ENCODE assay signal across 22 cellular contexts in the genomic region with DNA sequence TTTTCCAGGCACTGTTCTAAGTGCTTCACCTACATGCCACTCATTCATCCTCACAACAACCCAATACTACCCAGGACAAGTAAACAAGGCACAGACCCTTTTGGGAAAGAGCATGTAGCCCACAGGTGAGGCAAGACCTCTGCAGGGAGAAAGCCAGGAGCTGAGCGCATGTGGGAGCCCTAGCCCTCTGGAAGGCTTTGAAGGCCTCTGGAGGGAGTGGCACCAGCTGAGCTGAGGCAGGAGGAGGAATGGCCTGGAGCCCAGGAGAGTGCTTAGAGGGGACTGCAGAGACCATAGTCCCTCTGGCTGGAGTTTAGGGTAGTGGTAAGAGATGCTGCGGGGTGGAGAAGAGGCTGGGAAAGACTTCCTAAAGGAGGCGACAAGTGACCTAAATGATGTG.
A peak's percentile ranks its signal among the peaks of the same experiment; 100 is the strongest.
DNase-seq lines count a peak whose midpoint lies in the region; ATAC-seq lines count a peak whose summit lies in the region.
"Had no signal": no experiment of that assay in that cellular context is flagged by ENCODE, and none has a peak within 500 bp of the region (broad histone marks: within the 10 kb centered on the region; RNA-seq: fewer than 3 reads in every experiment).

No MANE protein-coding gene starts in this region.

- H3K9me3 Mint-ChIP-seq in activated T-cell treated with anti-CD3 and anti-CD28 coated beads, Interleukin-2, amount 50 U/mL, for 72 hours = no peaks in the 10 kb centered on the region
- no peaks in the 10 kb centered on the region for H3K9me3 Mint-ChIP-seq in activated T-cell treated with anti-CD3 and anti-CD28 coated beads, Interleukin-2, amount 50 U/mL, for 4 hours
- H3K9me3 Mint-ChIP-seq in T-cell = peaks cover 0 to 3% (median 0%) of the 10 kb centered on the region in 3 donors
- peaks cover 5% of the 10 kb centered on the region for H3K9me3 Mint-ChIP-seq in central memory CD8-positive, alpha-beta T cell
- peaks cover 2% of the 10 kb centered on the region for H3K9me3 Mint-ChIP-seq in stimulated activated effector memory CD8-positive, alpha-beta T cell treated with anti-CD3 and anti-CD28 coated beads, Interleukin-12 subunit alpha, Interleukin-12 subunit beta, amount 100 ng/mL, for 72 hours
- H3K9me3 Mint-ChIP-seq: memory B cell; stimulated activated memory B cell treated with anti-CD40 and anti-IgM and Interleukin-4, amounts not matched to agents 10 μg/mL and 1 μg/mL and 100 μg/mL, for 72 hours had no signal

- POLR2A ChIA-PET in T-cell (lab: Charles Lee) = no interaction called here

- peaks cover 18% of the 10 kb centered on the region for H3K27me3 Mint-ChIP-seq in activated T-cell treated with anti-CD3 and anti-CD28 coated beads, Interleukin-2, amount 50 U/mL, for 72 hours (ENCODE audit: low read depth)
- no peaks in the 10 kb centered on the region for H3K27me3 Mint-ChIP-seq in activated T-cell treated with anti-CD3 and anti-CD28 coated beads, Interleukin-2, amount 50 U/mL, for 4 hours (ENCODE audit: low read depth)
- H3K27me3 Mint-ChIP-seq in T-cell = no peaks in the 10 kb centered on the region
- H3K27me3 Mint-ChIP-seq in central memory CD8-positive, alpha-beta T cell = no peaks in the 10 kb centered on the region

- H3K4me1 Mint-ChIP-seq in activated T-cell treated with anti-CD3 and anti-CD28 coated beads, Interleukin-2, amount 50 U/mL, for 72 hours (ENCODE audit: low read depth) = peaks cover 44% of the 10 kb centered on the region
- H3K4me1 Mint-ChIP-seq in activated T-cell treated with anti-CD3 and anti-CD28 coated beads, Interleukin-2, amount 50 U/mL, for 4 hours (ENCODE audit: low read depth) = peaks cover 55% of the 10 kb centered on the region
- peaks cover 50 to 72% (median 57%) of the 10 kb centered on the region in 3 donors for H3K4me1 Mint-ChIP-seq in T-cell
- peaks cover 68% of the 10 kb centered on the region for H3K4me1 Mint-ChIP-seq in central memory CD8-positive, alpha-beta T cell
- H3K4me1 Mint-ChIP-seq in stimulated activated effector memory CD8-positive, alpha-beta T cell treated with anti-CD3 and anti-CD28 coated beads, Interleukin-12 subunit alpha, Interleukin-12 subunit beta, amount 100 ng/mL, for 72 hours = peaks cover 59% of the 10 kb centered on the region

- DNase-seq in activated T-cell treated with anti-CD3 and anti-CD28 coated beads, Interleukin-2, amount 50 U/mL, for 72 hours = no peak
- no peak for DNase-seq in activated T-cell treated with anti-CD3 and anti-CD28 coated beads, Interleukin-2, amount 50 U/mL, for 4 hours
- DNase-seq in T-cell (no peak), iPS-NIHi11 (ENCODE audit: low spot score) (no peak), NCI-H2227 treated with DMSO at 0.1 percent for 48 hours (lab: John Stamatoyannopoulos, UW) (no peak)
- no peak for DNase-seq in central memory CD8-positive, alpha-beta T cell (ENCODE audit: low spot score in 2 of 2)
- no peak for DNase-seq in stimulated activated effector memory CD8-positive, alpha-beta T cell treated with anti-CD3 and anti-CD28 coated beads, Interleukin-12 subunit alpha, Interleukin-12 subunit beta, amount 100 ng/mL, for 72 hours (ENCODE audit: low spot score in 2 of 2)
- DNase-seq: amygdala, C1 segment of cervical spinal cord, EL, foreskin melanocyte, HCEC 1CT, left colon, NCI-H1105, NCI-H2029, NCI-H69, T1000, testis had no signal

- H3K27ac Mint-ChIP-seq in activated T-cell treated with anti-CD3 and anti-CD28 coated beads, Interleukin-2, amount 50 U/mL, for 72 hours = peak overlapping the region; percentile 2
- peak overlapping the region; percentile 93 to 96 for H3K27ac Mint-ChIP-seq in T-cell
- peak overlapping the region; percentile 88 for H3K27ac Mint-ChIP-seq in central memory CD8-positive, alpha-beta T cell (ENCODE audit: low read depth)
- H3K27ac Mint-ChIP-seq in stimulated activated effector memory CD8-positive, alpha-beta T cell treated with anti-CD3 and anti-CD28 coated beads, Interleukin-12 subunit alpha, Interleukin-12 subunit beta, amount 100 ng/mL, for 72 hours = peak overlapping the region; percentile 91
- H3K27ac Mint-ChIP-seq: memory B cell; stimulated activated memory B cell treated with anti-CD40 and anti-IgM and Interleukin-4, amounts not matched to agents 10 μg/mL and 1 μg/mL and 100 μg/mL, for 72 hours had no signal

- H3K36me3 Mint-ChIP-seq in activated T-cell treated with anti-CD3 and anti-CD28 coated beads, Interleukin-2, amount 50 U/mL, for 72 hours (ENCODE audit: insufficient read depth in 2 of 2) = peaks cover 2 to 3% of the 10 kb centered on the region in 2 donors
- H3K36me3 Mint-ChIP-seq in activated T-cell treated with anti-CD3 and anti-CD28 coated beads, Interleukin-2, amount 50 U/mL, for 4 hours (ENCODE audit: insufficient read depth) = no peaks in the 10 kb centered on the region
- peaks cover 4% of the 10 kb centered on the region for H3K36me3 Mint-ChIP-seq in T-cell
- peaks cover 2% of the 10 kb centered on the region for H3K36me3 Mint-ChIP-seq in central memory CD8-positive, alpha-beta T cell (ENCODE audit: insufficient read depth)
- no peaks in the 10 kb centered on the region for H3K36me3 Mint-ChIP-seq in stimulated activated effector memory CD8-positive, alpha-beta T cell treated with anti-CD3 and anti-CD28 coated beads, Interleukin-12 subunit alpha, Interleukin-12 subunit beta, amount 100 ng/mL, for 72 hours
- H3K36me3 Mint-ChIP-seq: memory B cell; stimulated activated memory B cell treated with anti-CD40 and anti-IgM and Interleukin-4, amounts not matched to agents 10 μg/mL and 1 μg/mL and 100 μg/mL, for 72 hours had no signal

- no peak for ATAC-seq in activated T-cell treated with anti-CD3 and anti-CD28 coated beads, Interleukin-2, amount 50 U/mL, for 72 hours (replicated peaks in 1 of 2)
- ATAC-seq in activated T-cell treated with anti-CD3 and anti-CD28 coated beads, Interleukin-2, amount 50 U/mL, for 4 hours = no peak
- ATAC-seq in T-cell (replicated peaks in 1 of 4) (no peak), GM18498 (IDR thresholded peaks at IDR 0.05; ENCODE audit: unreplicated experiment) (no peak)
- no peak for ATAC-seq in central memory CD8-positive, alpha-beta T cell (replicated peaks; ENCODE audit: extremely low read depth, poor library complexity, severe bottlenecking)
- no peak for ATAC-seq in stimulated activated effector memory CD8-positive, alpha-beta T cell treated with anti-CD3 and anti-CD28 coated beads, Interleukin-12 subunit alpha, Interleukin-12 subunit beta, amount 100 ng/mL, for 72 hours
- ATAC-seq: esophagus mucosa; left colon; stimulated activated memory B cell treated with anti-CD40 and anti-IgM and Interleukin-4, amounts not matched to agents 10 μg/mL and 1 μg/mL and 100 μg/mL, for 72 hours had no signal

- peak overlapping the region; percentile 24 to 83 for H3K4me3 Mint-ChIP-seq in activated T-cell treated with anti-CD3 and anti-CD28 coated beads, Interleukin-2, amount 50 U/mL, for 72 hours
- no peak overlapping the region for H3K4me3 Mint-ChIP-seq in activated T-cell treated with anti-CD3 and anti-CD28 coated beads, Interleukin-2, amount 50 U/mL, for 4 hours
- peak overlapping the region in 1 of 3 donors; percentile 77 for H3K4me3 Mint-ChIP-seq in T-cell
- peak overlapping the region; percentile 77 for H3K4me3 Mint-ChIP-seq in central memory CD8-positive, alpha-beta T cell
- peak overlapping the region; percentile 65 for H3K4me3 Mint-ChIP-seq in stimulated activated effector memory CD8-positive, alpha-beta T cell treated with anti-CD3 and anti-CD28 coated beads, Interleukin-12 subunit alpha, Interleukin-12 subunit beta, amount 100 ng/mL, for 72 hours
- H3K4me3 Mint-ChIP-seq: memory B cell; stimulated activated memory B cell treated with anti-CD40 and anti-IgM and Interleukin-4, amounts not matched to agents 10 μg/mL and 1 μg/mL and 100 μg/mL, for 72 hours had no signal

- CTCF ChIA-PET in T-cell (lab: Charles Lee) = no interaction called here

Comparison
In these comparisons a context has a peak if more than half of its experiments do, and no peak if none do; other contexts are left out.
1. H3K27ac Mint-ChIP-seq: peak in every context shown above with its lines; median percentile 94 in T-cell; 91 in stimulated activated effector memory CD8-positive, alpha-beta T cell treated with anti-CD3 and anti-CD28 coated beads, Interleukin-12 subunit alpha, Interleukin-12 subunit beta, amount 100 ng/mL, for 72 hours; 88 in central memory CD8-positive, alpha-beta T cell; 2 in activated T-cell treated with anti-CD3 and anti-CD28 coated beads, Interleukin-2, amount 50 U/mL, for 72 hours.